ENCODE assay signal across 9 cellular contexts in the genomic region with DNA sequence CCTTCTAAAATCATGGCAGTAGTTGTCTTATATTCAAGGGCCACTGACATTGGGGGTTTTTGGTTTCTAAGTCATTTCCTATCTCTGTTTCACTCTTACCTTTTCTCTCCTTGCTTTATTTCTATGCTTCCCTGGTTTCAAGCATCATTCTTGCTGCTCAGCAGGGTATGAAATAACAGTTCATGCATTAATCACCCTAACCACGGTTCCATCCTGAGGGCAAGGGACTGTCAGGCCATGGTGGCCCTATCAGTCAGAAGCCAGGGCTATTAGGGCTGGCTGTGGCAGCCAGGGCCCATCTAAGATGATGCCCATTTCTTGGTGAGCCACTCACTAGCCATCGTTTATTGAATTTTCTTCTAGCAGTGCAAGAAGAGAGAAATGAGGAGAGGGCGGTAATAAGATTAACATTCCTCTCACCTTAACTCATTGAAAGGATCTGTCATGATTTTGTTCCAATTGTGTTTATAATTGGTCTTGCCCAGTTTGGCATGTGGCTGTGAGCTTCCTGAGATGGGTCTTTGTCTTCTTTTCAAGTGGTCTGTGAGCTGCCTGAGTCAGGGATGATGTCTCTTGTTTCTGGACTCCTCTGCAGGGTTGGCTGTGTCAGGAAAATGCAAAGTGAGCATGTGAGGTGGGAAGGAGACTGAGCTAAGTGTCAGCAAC. TPM values are rescaled to one million over a fixed set of nuclear protein-coding genes. Genes with fewer than 3 reads are reported as not detected.
DNase-seq lines count a peak whose midpoint lies in the region; ATAC-seq and TF ChIP-seq lines count a peak whose summit lies in the region.
"Had no signal": no experiment of that assay in that cellular context is flagged by ENCODE, and none has a peak within 500 bp of the region (broad histone marks: within the 10 kb centered on the region; RNA-seq: fewer than 3 reads in every experiment).

No MANE protein-coding gene starts in this region.

- TF ChIP-seq CTCF in coronary artery (IDR thresholded peaks at IDR 0.05), result no peak

- ATAC-seq in GM18870 (IDR thresholded peaks at IDR 0.05; ENCODE audit: unreplicated experiment), result peak; percentile 54
- ATAC-seq in HG02642 (IDR thresholded peaks at IDR 0.05; ENCODE audit: poor library complexity, unreplicated experiment), result peak; percentile 67

- DNase-seq in activated naive CD8-positive, alpha-beta T cell treated with anti-CD3 and anti-CD28 coated beads for 36 hours, result no peak
- peak; percentile 86 for DNase-seq in renal cortical epithelial cell (ENCODE audit: low read depth)
- DNase-seq in AML-193 (lab: John Stamatoyannopoulos, UW), result no peak
- no peak for DNase-seq in SHP77 treated with DMSO at 0.1 percent for 48 hours (lab: John Stamatoyannopoulos, UW)
- no peak for DNase-seq in coronary artery (ENCODE audit: low spot score)
- DNase-seq: KG1 had no signal

- H3K27ac ChIP-seq in coronary artery, result no peak overlapping the region

- H3K4me1 Mint-ChIP-seq in activated naive CD8-positive, alpha-beta T cell treated with anti-CD3 and anti-CD28 coated beads for 36 hours, result peaks cover 28% of the 10 kb centered on the region

- no peaks in the 10 kb centered on the region for H3K27me3 Mint-ChIP-seq in activated naive CD8-positive, alpha-beta T cell treated with anti-CD3 and anti-CD28 coated beads for 36 hours

- peak overlapping the region; percentile 26 for H3K27ac Mint-ChIP-seq in activated naive CD8-positive, alpha-beta T cell treated with anti-CD3 and anti-CD28 coated beads for 36 hours

- H3K4me3 ChIP-seq in coronary artery, result no peak overlapping the region

- peaks cover 1% of the 10 kb centered on the region for H3K9me3 Mint-ChIP-seq in activated naive CD8-positive, alpha-beta T cell treated with anti-CD3 and anti-CD28 coated beads for 36 hours
- H3K9me3 Mint-ChIP-seq: neural crest cell had no signal

- H3K36me3 Mint-ChIP-seq in activated naive CD8-positive, alpha-beta T cell treated with anti-CD3 and anti-CD28 coated beads for 36 hours, result no peaks in the 10 kb centered on the region

- no peak overlapping the region for H3K4me3 Mint-ChIP-seq in activated naive CD8-positive, alpha-beta T cell treated with anti-CD3 and anti-CD28 coated beads for 36 hours
- H3K4me3 Mint-ChIP-seq: neural crest cell had no signal

RNA-seq across cellular contexts. Expression of a gene that starts 45.2 kb away (rescaled TPM):
- 10 to 100 TPM; 16.0 to 17.0 TPM for total RNA-seq in activated naive CD8-positive, alpha-beta T cell treated with anti-CD3 and anti-CD28 coated beads for 36 hours
- total RNA-seq in renal cortical epithelial cell, result 27.0 and 30.0 TPM in 2 replicates
